Comparison of ENCODE assay signal across 8 cellular contexts in genomic region chr16:23678430-23679273, GRCh38. TPM values are rescaled to one million over a fixed set of nuclear protein-coding genes. Genes with fewer than 3 reads are reported as not detected.
DNase-seq lines count a peak whose midpoint lies in the region; ATAC-seq and TF ChIP-seq lines count a peak whose summit lies in the region.

TSS of gene PLK1 (plus strand) at chr16:23678889. CDS start at chr16:23678933, 44 bp downstream.

- H3K36me3 ChIP-seq in MG63 = peaks cover 47% of the 10 kb centered on the region
- peaks cover under 1% of the 10 kb centered on the region for H3K36me3 ChIP-seq in thoracic aorta

- DNase-seq in ELF-1 (ENCODE audit: low read depth, low spot score) (peak; percentile 97), H4 (ENCODE audit: low spot score) (peak; percentile 75), MG63 (peak; percentile 93), SK-MEL-5 (ENCODE audit: low read depth, low spot score) (peak; percentile 83), germinal center (ENCODE audit: low spot score) (peak; percentile 92), omental fat pad (ENCODE audit: low spot score) (peak; percentile 59), thoracic aorta (ENCODE audit: low spot score) (peak; percentile 34)
- peak; percentile 26 to 51 (median 40) for DNase-seq in activated naive CD4-positive, alpha-beta T cell (lab: John Stamatoyannopoulos, UW)

- H3K4me3 ChIP-seq in MG63 = peak within 1 kb of the TSS; percentile 64
- peak within 1 kb of the TSS; percentile 77 for H3K4me3 ChIP-seq in thoracic aorta

- peaks cover 7 to 16% of the 10 kb centered on the region in 2 donors for H3K4me1 ChIP-seq in thoracic aorta (ENCODE audit: control insufficient read depth in 1 of 2, low read depth in 2 of 2)

- no peaks in the 10 kb centered on the region for H3K27me3 ChIP-seq in MG63
- no peaks in the 10 kb centered on the region for H3K27me3 ChIP-seq in thoracic aorta (replicated peaks; ENCODE audit: insufficient read depth)

- TF ChIP-seq CTCF in omental fat pad (IDR thresholded peaks at IDR 0.05) (no peak), thoracic aorta (IDR thresholded peaks at IDR 0.05) (no peak)

- H3K9me3 ChIP-seq in MG63 (no peaks in the 10 kb centered on the region), thoracic aorta (no peaks in the 10 kb centered on the region)

- in situ Hi-C loops in SK-MEL-5 (cut with HindIII; ENCODE audit: low pct_unique_long_range_greater_than_20kb, low sequenced_read_pairs) = no loop called here

- H3K27ac ChIP-seq in thoracic aorta = no peak within 1 kb of the TSS

- peak; percentile 86 for ATAC-seq in omental fat pad (ENCODE audit: low FRiP score)
- peak; percentile 60 for ATAC-seq in thoracic aorta (ENCODE audit: insufficient number of reproducible peaks, low FRiP score, low read depth)

RNA-seq across cellular contexts. Expression of gene PLK1, which starts in this region (rescaled TPM):
- 53.2 and 65.5 TPM in 2 replicates for total RNA-seq in H4 (2014; rRNA removed; shearing (Covaris generic))
- 38.0 and 39.7 TPM in 2 replicates for total RNA-seq in MG63 (2014; rRNA removed; shearing (Covaris generic); ENCODE audit: low replicate concordance)
- total RNA-seq in SK-MEL-5 (2014; rRNA removed; shearing (Covaris generic)) = 14.3 and 16.6 TPM in 2 replicates
- polyA plus RNA-seq in SK-MEL-5 (2015; cell fraction: cytosol; rRNA removed) = 68.2 and 73.5 TPM in 2 replicates
- polyA plus RNA-seq in SK-MEL-5 (2015; cell fraction: nucleus; rRNA removed) = 18.8 and 45.4 TPM in 2 replicates
- 1 to 10 TPM in 2 of 4 donors, under 1 TPM in 2; 0.65 to 7.7 (median 1.4) TPM for total RNA-seq in omental fat pad
- 1 to 10 TPM; 1.2 to 7.2 TPM for total RNA-seq in thoracic aorta

Comparison
In these comparisons a context has a peak if more than half of its experiments do, and no peak if none do; other contexts are left out.
1. DNase-seq: peak in every context shown above with its lines; median percentile 97 in ELF-1; 93 in MG63; 92 in germinal center; 83 in SK-MEL-5; 75 in H4; 59 in omental fat pad; 40 in activated naive CD4-positive, alpha-beta T cell; 34 in thoracic aorta.